22 cellular contexts compared by ENCODE assay signal in the genomic region with DNA sequence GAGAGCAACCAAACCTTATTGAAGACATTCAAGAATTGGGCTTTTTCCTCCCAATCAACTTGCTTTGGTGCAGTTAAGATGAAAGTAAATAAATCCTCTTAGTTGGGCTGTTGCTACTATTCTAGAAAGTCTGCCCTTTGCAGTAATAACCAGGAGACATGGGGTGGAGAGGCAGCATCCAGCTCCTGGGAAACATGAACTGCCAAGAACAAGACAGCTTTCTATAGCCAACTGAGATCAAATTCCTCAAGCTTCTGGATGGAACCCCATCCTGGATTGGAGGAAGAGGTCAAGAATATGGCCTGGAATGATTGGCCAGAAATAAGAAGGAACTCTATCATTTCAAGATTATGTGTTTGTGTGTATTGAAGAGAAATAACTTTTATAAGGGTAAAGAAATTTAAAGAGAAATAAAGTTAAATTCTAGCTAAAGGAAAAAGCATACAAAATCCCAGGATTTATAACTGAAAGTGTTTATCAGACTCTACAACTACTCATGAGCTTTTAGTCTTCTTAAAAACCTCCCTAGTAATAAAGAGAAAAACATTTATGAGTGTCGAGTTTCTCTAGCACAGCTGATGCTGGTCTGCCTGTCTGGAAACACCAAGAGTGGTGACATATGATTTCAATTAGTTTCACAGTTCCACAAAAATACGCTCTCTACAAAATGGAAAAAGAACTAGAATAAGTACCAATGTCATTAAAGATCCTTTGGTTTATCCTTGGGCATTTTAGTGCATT.
A peak's percentile ranks its signal among the peaks of the same experiment; 100 is the strongest.
DNase-seq lines count a peak whose midpoint lies in the region; ATAC-seq, FAIRE-seq and TF ChIP-seq lines count a peak whose summit lies in the region.
"Had no signal": no experiment of that assay in that cellular context is flagged by ENCODE, and none has a peak within 500 bp of the region (broad histone marks: within the 10 kb centered on the region; RNA-seq: fewer than 3 reads in every experiment).

No MANE protein-coding gene starts in this region.

- no peaks in the 10 kb centered on the region for H3K27me3 ChIP-seq in left ventricle myocardium inferior (ENCODE audit: low read depth)
- no peaks in the 10 kb centered on the region for H3K27me3 ChIP-seq in muscle layer of duodenum (ENCODE audit: low read depth, low read length)
- H3K27me3 ChIP-seq: tibial nerve had no signal

- intact Hi-C loops in left ventricle myocardium inferior (cut with micrococcal nuclease) (no loop called here), Right ventricle myocardium inferior (cut with DNase I) (no loop called here)

- FAIRE-seq in endometrium (lab: Jason Lieb, UNC): peak; percentile 97
- FAIRE-seq: K562 had no signal

- peaks cover 23% of the 10 kb centered on the region for H3K9me3 ChIP-seq in left ventricle myocardium inferior (replicated peaks)
- H3K9me3 ChIP-seq in muscle layer of duodenum (ENCODE audit: control insufficient read depth in 1 of 2, low read length in 2 of 2): peaks cover 0 to 2% of the 10 kb centered on the region in 2 donors
- H3K9me3 ChIP-seq: HAP-1 had no signal

- no peaks in the 10 kb centered on the region for H3K36me3 ChIP-seq in left ventricle myocardium inferior
- no peaks in the 10 kb centered on the region for H3K36me3 ChIP-seq in muscle layer of duodenum (ENCODE audit: control insufficient read depth in 1 of 2, insufficient read depth in 2 of 2, low read length in 2 of 2)
- H3K36me3 ChIP-seq: HAP-1, tibial nerve had no signal

- ATAC-seq in Right ventricle myocardium inferior: no peak
- no peak for ATAC-seq in HG03139 (IDR thresholded peaks at IDR 0.05; ENCODE audit: unreplicated experiment)
- ATAC-seq: activated CD8-positive, alpha-beta T cell treated with anti-CD3 and anti-CD28 coated beads for 36 hours; activated naive CD4-positive, alpha-beta T cell treated with anti-CD3 and anti-CD28 coated beads, Interleukin-2, amount 50 U/mL, for 72 hours; K562; stimulated activated effector memory CD8-positive, alpha-beta T cell treated with anti-CD3 and anti-CD28 coated beads, Interleukin-12 subunit alpha, Interleukin-12 subunit beta, amount 100 ng/mL, for 72 hours; WTC11 had no signal

- TF ChIP-seq CTCF in left ventricle myocardium inferior (IDR thresholded peaks at IDR 0.05; ENCODE audit: borderline replicate concordance): no peak

- H3K4me3 ChIP-seq in left ventricle myocardium inferior (no peak overlapping the region), muscle layer of duodenum (ENCODE audit: low read depth in 1 of 2, low read length in 2 of 2) (no peak overlapping the region)
- H3K4me3 ChIP-seq: coronary artery, HAP-1, K562, tibial nerve had no signal

- H3K27ac ChIP-seq in left ventricle myocardium inferior (replicated peaks) (peak overlapping the region; percentile 59), muscle layer of duodenum (ENCODE audit: low read length) (peak overlapping the region; percentile 28)
- H3K27ac ChIP-seq: epithelial cell of prostate had no signal

- H3K4me1 ChIP-seq in left ventricle myocardium inferior: no peaks in the 10 kb centered on the region
- no peaks in the 10 kb centered on the region for H3K4me1 ChIP-seq in muscle layer of duodenum (ENCODE audit: control insufficient read depth in 1 of 2, insufficient read depth in 2 of 2, low read length in 2 of 2)
- H3K4me1 ChIP-seq: HAP-1 had no signal

- DNase-seq in left ventricle myocardium inferior (no peak), Right ventricle myocardium inferior (ENCODE audit: missing footprints) (no peak), 8988T (no peak), putamen (ENCODE audit: low spot score) (no peak), nucleus accumbens (lab: John Stamatoyannopoulos, UW) (no peak)
- DNase-seq: activated CD8-positive, alpha-beta T cell treated with anti-CD3 and anti-CD28 coated beads for 36 hours; activated T-cell treated with anti-CD3 and anti-CD28 coated beads, Interleukin-2, amount 50 U/mL, for 48 hours; NCI-H2029; NCI-H526 treated with DMSO at 0.1 percent for 48 hours; nephron progenitor cell; SIG-M5 had no signal
